In the genomic region with DNA sequence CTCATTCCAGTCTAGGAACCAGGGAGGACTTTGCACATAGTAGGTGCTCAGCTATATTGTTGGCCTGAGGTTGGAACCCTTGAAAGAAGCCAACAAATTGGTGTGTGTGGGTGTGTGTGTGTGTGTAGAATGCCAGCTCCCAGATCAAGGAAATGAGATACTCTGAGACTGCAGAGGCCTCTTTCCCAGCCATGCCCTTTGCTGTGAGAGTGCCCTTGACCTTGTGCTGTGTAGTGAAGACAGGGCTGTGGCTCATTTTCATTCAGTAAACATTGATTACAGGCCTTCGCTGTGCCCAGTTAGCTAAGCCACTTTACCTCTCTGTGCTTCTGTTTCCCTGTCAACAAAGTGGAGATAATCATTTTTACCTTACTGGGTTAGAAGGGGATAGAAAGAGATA, we compare ENCODE assay signal across 18 cellular contexts. TPM values are rescaled to one million over a fixed set of nuclear protein-coding genes. Genes with fewer than 3 reads are reported as not detected.
DNase-seq lines count a peak whose midpoint lies in the region; ATAC-seq and TF ChIP-seq lines count a peak whose summit lies in the region.
"Had no signal": no experiment of that assay in that cellular context is flagged by ENCODE, and none has a peak within 500 bp of the region (broad histone marks: within the 10 kb centered on the region; RNA-seq: fewer than 3 reads in every experiment).

No MANE protein-coding gene starts in this region.

- ATAC-seq in Right ventricle myocardium superior (ENCODE audit: poor library complexity): no peak
- peak; percentile 57 for ATAC-seq in left colon
- ATAC-seq in gastrocnemius medialis: no peak
- peak; percentile 47 for ATAC-seq in upper lobe of right lung
- no peak for ATAC-seq in GM19452 (IDR thresholded peaks at IDR 0.05; ENCODE audit: unreplicated experiment)
- ATAC-seq in HG03439 (IDR thresholded peaks at IDR 0.05; ENCODE audit: unreplicated experiment): no peak
- ATAC-seq in GM18861 (IDR thresholded peaks at IDR 0.05; ENCODE audit: unreplicated experiment): no peak

- in situ Hi-C loops in gastrocnemius medialis (cut with MboI; ENCODE audit: low sequenced_read_pairs in 4 of 4): no loop called here

- no peak for TF ChIP-seq CTCF in right atrium auricular region (IDR thresholded peaks at IDR 0.05)
- no peak for TF ChIP-seq CTCF in gastrocnemius medialis (IDR thresholded peaks at IDR 0.05 in 4 of 5, conservative IDR thresholded peaks at IDR 0.05 in 1 of 5)
- TF ChIP-seq CTCF in upper lobe of right lung (IDR thresholded peaks at IDR 0.05): no peak

- no peak for TF ChIP-seq POLR2A in gastrocnemius medialis (IDR thresholded peaks at IDR 0.05)

- H3K36me3 ChIP-seq in right atrium auricular region (no peaks in the 10 kb centered on the region), gastrocnemius medialis (no peaks in the 10 kb centered on the region), upper lobe of right lung (no peaks in the 10 kb centered on the region)

- H3K4me1 ChIP-seq in right atrium auricular region (peaks cover 0 to 31% of the 10 kb centered on the region in 2 donors), gastrocnemius medialis (peaks cover 0 to 19% of the 10 kb centered on the region in 2 donors), upper lobe of right lung (peaks cover 41% of the 10 kb centered on the region)

- H3K27me3 ChIP-seq in right atrium auricular region: no peaks in the 10 kb centered on the region
- no peaks in the 10 kb centered on the region for H3K27me3 ChIP-seq in gastrocnemius medialis
- no peaks in the 10 kb centered on the region for H3K27me3 ChIP-seq in upper lobe of right lung

- H3K4me3 ChIP-seq in right atrium auricular region: peak overlapping the region; percentile 31 to 35
- H3K4me3 ChIP-seq in gastrocnemius medialis: peak overlapping the region; percentile 16 to 63 (median 52)
- H3K4me3 ChIP-seq in upper lobe of right lung: peak overlapping the region; percentile 51

- no peak for DNase-seq in right atrium auricular region (ENCODE audit: low spot score)
- DNase-seq in Right ventricle myocardium superior: no peak
- DNase-seq in left colon: no peak
- no peak for DNase-seq in gastrocnemius medialis
- DNase-seq in upper lobe of right lung: no peak
- DNase-seq: COR-L47, DND-41, GF-D8, GOT3, MM.1S, NCI-H1105, NCI-H187 treated with DMSO at 0.1 percent for 48 hours, NCI-H524 had no signal

- H3K27ac ChIP-seq in right atrium auricular region: peak overlapping the region; percentile 88
- H3K27ac ChIP-seq in gastrocnemius medialis: peak overlapping the region; percentile 81 to 88 (median 84)
- peak overlapping the region; percentile 86 for H3K27ac ChIP-seq in upper lobe of right lung

- no peaks in the 10 kb centered on the region for H3K9me3 ChIP-seq in right atrium auricular region
- no peaks in the 10 kb centered on the region for H3K9me3 ChIP-seq in gastrocnemius medialis
- H3K9me3 ChIP-seq in upper lobe of right lung: no peaks in the 10 kb centered on the region

- intact Hi-C loops in Right ventricle myocardium superior (cut with DNase I): no loop called here
- intact Hi-C loops in left colon (cut with DNase I, micrococcal nuclease): no loop called here
- intact Hi-C loops in gastrocnemius medialis (cut with DNase I; ENCODE audit: low total_unique reads): loop anchor here (5.0 kb wide), 1 partner anchor 50 kb away; no protein-coding TSS in a partner anchor
- intact Hi-C loops in upper lobe of right lung (cut with DNase I): no loop called here

RNA-seq across cellular contexts. Expression of a gene that starts 3.2 kb away (rescaled TPM):
- 10 to 100 TPM; 20.0 to 47.8 TPM for total RNA-seq in right atrium auricular region
- 20.4 TPM for total RNA-seq in Right ventricle myocardium superior
- 1 to 10 TPM; 2.1 to 2.9 TPM for total RNA-seq in left colon
- 10 to 100 TPM; 57.3 to 97.4 (median 70.0) TPM for total RNA-seq in gastrocnemius medialis
- 268 TPM for total RNA-seq in upper lobe of right lung
- total RNA-seq: A673, SK-MEL-5 had no signal

Comparison
In these comparisons a context has a peak if more than half of its experiments do, and no peak if none do; other contexts are left out.
1. ATAC-seq: peak in left colon (single experiment) and upper lobe of right lung (single experiment); none in Right ventricle myocardium superior (single experiment), gastrocnemius medialis (0 of 2), GM19452 (single experiment), HG03439 (single experiment) and GM18861 (single experiment).
2. Peak in every context shown above with its lines, with median percentiles within 50 percentile points of each other: H3K27ac ChIP-seq and H3K4me3 ChIP-seq.